ENCODE assay signal across 31 cellular contexts in the genomic region with DNA sequence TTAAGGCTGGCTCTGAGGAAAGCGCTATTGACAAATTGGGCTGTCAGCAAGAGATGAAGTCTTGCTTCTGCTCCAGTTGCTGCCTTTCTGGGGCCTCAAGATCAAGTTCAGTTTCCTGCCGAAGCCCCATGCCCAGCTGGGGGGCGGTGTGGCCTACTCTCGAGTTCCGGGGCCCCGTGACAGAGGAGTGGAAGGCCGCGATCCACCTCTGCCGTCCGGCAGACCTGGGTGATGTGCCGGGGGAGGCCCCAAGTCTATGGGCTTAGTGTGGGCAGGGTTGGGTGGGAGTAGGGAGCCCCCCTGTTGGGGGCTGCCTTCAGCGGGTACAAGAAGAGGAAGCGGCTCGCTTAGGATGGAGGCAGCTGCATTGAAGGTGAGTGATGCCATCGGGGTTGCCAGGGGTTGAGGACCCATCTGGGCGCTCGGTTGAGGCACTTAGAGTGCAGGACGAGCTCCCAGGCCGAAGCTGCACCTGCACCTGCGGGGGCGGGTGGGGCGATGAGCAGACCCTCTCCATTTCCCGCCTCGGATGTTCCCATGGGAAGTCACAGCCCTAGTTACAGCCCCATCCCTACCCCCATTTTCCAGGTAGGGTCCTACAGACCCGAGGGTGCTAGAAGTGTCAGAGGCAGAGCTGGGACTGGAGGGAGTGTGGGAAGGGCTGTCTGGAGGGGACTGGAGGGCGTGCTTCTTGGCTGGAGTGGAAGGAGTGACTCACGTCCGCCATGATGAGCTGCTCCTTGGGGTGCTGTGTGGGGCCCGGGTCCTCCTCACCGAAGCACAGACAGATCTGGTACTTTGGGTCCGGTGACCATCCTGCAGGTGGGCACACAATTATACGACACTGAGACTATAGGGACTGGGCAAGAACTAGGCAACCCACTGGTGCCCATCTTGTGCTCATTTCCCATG. TPM values are rescaled to one million over a fixed set of nuclear protein-coding genes. Genes with fewer than 3 reads are reported as not detected.
"Had no signal": no experiment of that assay in that cellular context is flagged by ENCODE, and none has a peak within 500 bp of the region (broad histone marks: within the 10 kb centered on the region; RNA-seq: fewer than 3 reads in every experiment).

No MANE protein-coding gene starts in this region.

- DNase-seq: activated CD4-positive, alpha-beta memory T cell treated with anti-CD3 and anti-CD28 coated beads for 36 hours; activated CD4-positive, alpha-beta T cell treated with anti-CD3 and anti-CD28 coated beads for 4 hours; activated CD4-positive, alpha-beta T cell treated with anti-CD3 and anti-CD28 coated beads, Interleukin-2, amount 50 U/mL, for 1 hour; activated CD8-positive, alpha-beta memory T cell treated with anti-CD3 and anti-CD28 coated beads, Interleukin-2, amount 50 U/mL, for 4 hours; activated gamma-delta T cell treated with Interleukin-2 at 50 U/mL for 16 hours; activated naive CD4-positive, alpha-beta T cell treated with anti-CD3 and anti-CD28 coated beads, Interleukin-2, amount 50 U/mL, for 16 hours; activated naive CD8-positive, alpha-beta T cell treated with anti-CD3 and anti-CD28 coated beads, Interleukin-2, amount 10 ng/mL, durations not matched to agents 7 days and 5 days; activated T-cell treated with anti-CD3 and anti-CD28 coated beads for 4 hours; activated T-cell treated with anti-CD3 and anti-CD28 coated beads, Interleukin-2, amount 50 U/mL, for 4 hours; amygdala; colonic mucosa; NCI-H1092 treated with DMSO at 0.1 percent for 48 hours; NCI-H146; NCI-H2029 treated with DMSO at 0.1 percent for 48 hours; NCI-H510A; NCI-H526; NCI-H748 treated with DMSO at 0.1 percent for 48 hours; NK-92 treated with Interleukin-12 subunit alpha and Interleukin-12 subunit beta, amount 100 ng/mL, for 24 hours; PC-3; Peyer's patch; Right ventricle myocardium superior; SW 1271; T-helper 1 cell; T1000 had no signal

- H3K27me3 ChIP-seq: ascending aorta, colonic mucosa, Peyer's patch had no signal

- H3K27ac Mint-ChIP-seq: activated CD4-positive, alpha-beta memory T cell treated with anti-CD3 and anti-CD28 coated beads for 36 hours; activated naive CD8-positive, alpha-beta T cell treated with anti-CD3 and anti-CD28 coated beads, Interleukin-2, amount 10 ng/mL, durations not matched to agents 7 days and 5 days; activated T-helper 1 cell treated with anti-CD3 and anti-CD28 coated beads, Interleukin-12 subunit alpha, Interleukin-12 subunit beta, Interleukin-2, Interleukin-4 antibody, amounts not matched to agents 30 ng/mL and 10 ng/mL and 1 ng/mL, durations not matched to agents 14 hours and 24 hours and 36 hours had no signal

- H3K9me3 ChIP-seq: ascending aorta, colonic mucosa, Peyer's patch had no signal

- H3K36me3 ChIP-seq: ascending aorta, cardiac muscle cell, colonic mucosa, Peyer's patch had no signal

- H3K36me3 Mint-ChIP-seq: activated CD4-positive, alpha-beta memory T cell treated with anti-CD3 and anti-CD28 coated beads for 36 hours; activated naive CD8-positive, alpha-beta T cell treated with anti-CD3 and anti-CD28 coated beads, Interleukin-2, amount 10 ng/mL, durations not matched to agents 7 days and 5 days had no signal

- H3K4me1 Mint-ChIP-seq: activated naive CD8-positive, alpha-beta T cell treated with anti-CD3 and anti-CD28 coated beads, Interleukin-2, amount 10 ng/mL, durations not matched to agents 7 days and 5 days; central memory CD8-positive, alpha-beta T cell had no signal

- H3K27ac ChIP-seq: ascending aorta, cardiac muscle cell, colonic mucosa, Peyer's patch, RWPE1 had no signal

- H3K9me3 Mint-ChIP-seq: activated CD4-positive, alpha-beta memory T cell treated with anti-CD3 and anti-CD28 coated beads for 36 hours; activated naive CD8-positive, alpha-beta T cell treated with anti-CD3 and anti-CD28 coated beads, Interleukin-2, amount 10 ng/mL, durations not matched to agents 7 days and 5 days; activated T-cell treated with anti-CD3 and anti-CD28 coated beads, Interleukin-2, amount 50 U/mL, for 4 hours; activated T-helper 1 cell treated with anti-CD3 and anti-CD28 coated beads, Interleukin-12 subunit alpha, Interleukin-12 subunit beta, Interleukin-2, Interleukin-4 antibody, amounts not matched to agents 30 ng/mL and 10 ng/mL and 1 ng/mL, durations not matched to agents 14 hours and 24 hours and 36 hours; central memory CD8-positive, alpha-beta T cell had no signal

- H3K4me3 ChIP-seq: ascending aorta, cardiac muscle cell, colonic mucosa, Peyer's patch had no signal

- H3K4me3 Mint-ChIP-seq: activated CD4-positive, alpha-beta memory T cell treated with anti-CD3 and anti-CD28 coated beads for 36 hours; activated naive CD8-positive, alpha-beta T cell treated with anti-CD3 and anti-CD28 coated beads, Interleukin-2, amount 10 ng/mL, durations not matched to agents 7 days and 5 days; activated T-cell treated with anti-CD3 and anti-CD28 coated beads, Interleukin-2, amount 50 U/mL, for 4 hours; activated T-helper 1 cell treated with anti-CD3 and anti-CD28 coated beads, Interleukin-12 subunit alpha, Interleukin-12 subunit beta, Interleukin-2, Interleukin-4 antibody, amounts not matched to agents 30 ng/mL and 10 ng/mL and 1 ng/mL, durations not matched to agents 14 hours and 24 hours and 36 hours; central memory CD8-positive, alpha-beta T cell had no signal

- ATAC-seq: activated T-cell treated with anti-CD3 and anti-CD28 coated beads, Interleukin-2, amount 50 U/mL, for 4 hours; PC-3 had no signal

- H3K4me1 ChIP-seq: colonic mucosa had no signal

RNA-seq across cellular contexts. Expression of a gene that starts 2.9 kb away (rescaled TPM):
- total RNA-seq: activated CD4-positive, alpha-beta memory T cell treated with anti-CD3 and anti-CD28 coated beads for 36 hours; activated naive CD8-positive, alpha-beta T cell treated with anti-CD3 and anti-CD28 coated beads, Interleukin-2, amount 10 ng/mL, durations not matched to agents 7 days and 5 days; activated T-cell treated with anti-CD3 and anti-CD28 coated beads, Interleukin-2, amount 50 U/mL, for 4 hours; activated T-helper 1 cell treated with anti-CD3 and anti-CD28 coated beads, Interleukin-12 subunit alpha, Interleukin-12 subunit beta, Interleukin-2, Interleukin-4 antibody, amounts not matched to agents 30 ng/mL and 10 ng/mL and 1 ng/mL, durations not matched to agents 14 hours and 24 hours and 36 hours; PC-3; Peyer's patch; T-helper 2 cell treated with Interferon-gamma antibody and Interleukin-4, amounts not matched to agents 100 ng/mL and 5 ng/mL, for 36 hours had no signal

RNA-seq across cellular contexts. Expression of a gene that starts 22.0 kb away (rescaled TPM):
- total RNA-seq: activated CD4-positive, alpha-beta memory T cell treated with anti-CD3 and anti-CD28 coated beads for 36 hours; activated naive CD8-positive, alpha-beta T cell treated with anti-CD3 and anti-CD28 coated beads, Interleukin-2, amount 10 ng/mL, durations not matched to agents 7 days and 5 days; activated T-cell treated with anti-CD3 and anti-CD28 coated beads, Interleukin-2, amount 50 U/mL, for 4 hours; activated T-helper 1 cell treated with anti-CD3 and anti-CD28 coated beads, Interleukin-12 subunit alpha, Interleukin-12 subunit beta, Interleukin-2, Interleukin-4 antibody, amounts not matched to agents 30 ng/mL and 10 ng/mL and 1 ng/mL, durations not matched to agents 14 hours and 24 hours and 36 hours; PC-3; T-helper 2 cell treated with Interferon-gamma antibody and Interleukin-4, amounts not matched to agents 100 ng/mL and 5 ng/mL, for 36 hours had no signal

RNA-seq across cellular contexts. Expression of a gene that starts 22.1 kb away (rescaled TPM):
- total RNA-seq: activated CD4-positive, alpha-beta memory T cell treated with anti-CD3 and anti-CD28 coated beads for 36 hours; activated naive CD8-positive, alpha-beta T cell treated with anti-CD3 and anti-CD28 coated beads, Interleukin-2, amount 10 ng/mL, durations not matched to agents 7 days and 5 days; activated T-cell treated with anti-CD3 and anti-CD28 coated beads, Interleukin-2, amount 50 U/mL, for 4 hours; activated T-helper 1 cell treated with anti-CD3 and anti-CD28 coated beads, Interleukin-12 subunit alpha, Interleukin-12 subunit beta, Interleukin-2, Interleukin-4 antibody, amounts not matched to agents 30 ng/mL and 10 ng/mL and 1 ng/mL, durations not matched to agents 14 hours and 24 hours and 36 hours; ascending aorta; colonic mucosa; M059J; PC-3; Right ventricle myocardium superior; T-helper 2 cell treated with Interferon-gamma antibody and Interleukin-4, amounts not matched to agents 100 ng/mL and 5 ng/mL, for 36 hours had no signal

RNA-seq across cellular contexts. Expression of a gene that starts 29.2 kb away (rescaled TPM):
- total RNA-seq: ascending aorta had no signal
- polyA plus RNA-seq: cardiac muscle cell had no signal
